Comparison of ENCODE assay signal across 9 cellular contexts in the genomic region with DNA sequence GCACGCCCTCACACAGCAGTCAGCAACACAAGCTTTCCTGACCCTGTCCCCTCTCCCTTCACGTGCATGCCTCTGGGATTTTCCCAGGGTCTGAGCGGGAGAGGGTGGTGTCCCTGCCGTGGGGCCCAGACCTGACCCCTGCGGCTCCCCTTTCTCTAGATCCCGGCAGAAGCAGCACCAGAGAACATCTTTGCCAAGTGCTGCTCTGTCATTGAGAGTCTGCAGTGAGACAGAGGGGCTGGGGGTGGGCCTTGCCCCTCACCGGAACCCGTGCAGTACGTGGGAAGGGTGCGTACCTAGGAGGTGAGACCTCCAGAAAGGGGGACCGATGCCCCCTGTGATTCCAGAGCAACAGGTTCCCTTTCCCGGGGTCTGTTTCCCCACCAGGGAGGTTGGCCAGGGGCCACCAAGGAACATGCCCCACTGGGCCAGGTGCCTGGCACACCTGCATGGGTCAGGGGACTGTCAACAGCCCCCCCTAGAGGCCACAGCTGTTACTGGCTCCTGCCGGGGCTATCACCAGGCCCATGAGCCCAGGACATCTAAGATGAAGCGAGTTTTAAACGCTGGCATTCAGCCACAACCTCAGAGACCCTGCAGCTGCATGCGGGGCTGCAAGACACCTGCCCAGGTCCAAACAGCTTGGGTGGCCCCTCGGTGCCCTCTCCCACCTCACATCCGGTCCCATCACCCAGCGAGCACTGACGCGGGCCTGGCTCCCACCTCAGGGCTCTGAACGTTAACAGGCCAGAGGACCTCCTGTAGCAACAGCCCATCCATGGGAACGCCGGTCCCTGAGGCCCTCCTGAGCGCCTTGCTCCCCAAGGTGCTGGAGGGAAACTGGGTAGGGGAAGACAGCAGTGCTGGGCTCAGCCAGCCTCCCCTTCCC. TPM values are rescaled to one million over a fixed set of nuclear protein-coding genes. Genes with fewer than 3 reads are reported as not detected.
DNase-seq lines count a peak whose midpoint lies in the region; ATAC-seq and TF ChIP-seq lines count a peak whose summit lies in the region.
"Had no signal": no experiment of that assay in that cellular context is flagged by ENCODE, and none has a peak within 500 bp of the region (broad histone marks: within the 10 kb centered on the region; RNA-seq: fewer than 3 reads in every experiment).

No MANE protein-coding gene starts in this region.

- CTCF ChIA-PET in activated CD8-positive, alpha-beta T cell treated with anti-CD3 and anti-CD28 coated beads, Interleukin-2, amount 10 ng/mL, durations not matched to agents 7 days and 5 days (lab: Charles Lee), result interaction anchor here (1.0 kb wide), 1 partner anchor 284 kb away, joined by 3 read pairs; no protein-coding TSS in a partner anchor

- H3K36me3 Mint-ChIP-seq in activated CD8-positive, alpha-beta T cell treated with anti-CD3 and anti-CD28 coated beads, Interleukin-2, amount 10 ng/mL, durations not matched to agents 7 days and 5 days (ENCODE audit: low read depth), result peaks cover 27% of the 10 kb centered on the region

- intact Hi-C loops in sciatic nerve (cut with DNase I), result no loop called here

- H3K27me3 Mint-ChIP-seq in activated CD8-positive, alpha-beta T cell treated with anti-CD3 and anti-CD28 coated beads, Interleukin-2, amount 10 ng/mL, durations not matched to agents 7 days and 5 days (ENCODE audit: low read depth), result no peaks in the 10 kb centered on the region

- DNase-seq in Daoy (ENCODE audit: low read depth) (peak; percentile 33), HuH-7.5 (ENCODE audit: low spot score) (peak; percentile 83), fibroblast of villous mesenchyme (ENCODE audit: low read depth) (no peak), sciatic nerve (ENCODE audit: low spot score) (no peak)
- peak; percentile 54 for DNase-seq in activated CD8-positive, alpha-beta T cell treated with anti-CD3 and anti-CD28 coated beads, Interleukin-2, amount 10 ng/mL, durations not matched to agents 7 days and 5 days

- no peak overlapping the region for H3K4me3 Mint-ChIP-seq in activated CD8-positive, alpha-beta T cell treated with anti-CD3 and anti-CD28 coated beads, Interleukin-2, amount 10 ng/mL, durations not matched to agents 7 days and 5 days

- H3K4me3 ChIP-seq in fibroblast of villous mesenchyme (ENCODE audit: low read depth, low read length), result no peak overlapping the region
- H3K4me3 ChIP-seq: SJCRH30 had no signal

- POLR2A ChIA-PET in activated CD8-positive, alpha-beta T cell treated with anti-CD3 and anti-CD28 coated beads, Interleukin-2, amount 10 ng/mL, durations not matched to agents 7 days and 5 days (lab: Charles Lee), result no interaction called here

- TF ChIP-seq CTCF in fibroblast of villous mesenchyme (IDR thresholded peaks at IDR 0.05; ENCODE audit: insufficient read depth, low read depth, low read length), result peak; percentile 70

- peak; percentile 67 for ATAC-seq in activated CD8-positive, alpha-beta T cell treated with anti-CD3 and anti-CD28 coated beads, Interleukin-2, amount 10 ng/mL, durations not matched to agents 7 days and 5 days
- ATAC-seq in sciatic nerve (peak; percentile 76), HG02885 (IDR thresholded peaks at IDR 0.05; ENCODE audit: poor library complexity, unreplicated experiment) (no peak), HG03045 (IDR thresholded peaks at IDR 0.05; ENCODE audit: unreplicated experiment) (no peak), HG02973 (IDR thresholded peaks at IDR 0.05; ENCODE audit: unreplicated experiment) (no peak)

- H3K4me1 Mint-ChIP-seq in activated CD8-positive, alpha-beta T cell treated with anti-CD3 and anti-CD28 coated beads, Interleukin-2, amount 10 ng/mL, durations not matched to agents 7 days and 5 days (ENCODE audit: low read depth), result no peaks in the 10 kb centered on the region

- no peak overlapping the region for H3K27ac Mint-ChIP-seq in activated CD8-positive, alpha-beta T cell treated with anti-CD3 and anti-CD28 coated beads, Interleukin-2, amount 10 ng/mL, durations not matched to agents 7 days and 5 days

- no peaks in the 10 kb centered on the region for H3K9me3 Mint-ChIP-seq in activated CD8-positive, alpha-beta T cell treated with anti-CD3 and anti-CD28 coated beads, Interleukin-2, amount 10 ng/mL, durations not matched to agents 7 days and 5 days (ENCODE audit: insufficient read depth)

RNA-seq across cellular contexts. Expression of a gene that starts 12.3 kb away (rescaled TPM):
- total RNA-seq in Daoy (2014; rRNA removed; shearing (Covaris generic)), result 76.0 and 84.9 TPM in 2 replicates
- 100 to 1,000 TPM; 345 to 354 TPM for total RNA-seq in activated CD8-positive, alpha-beta T cell treated with anti-CD3 and anti-CD28 coated beads, Interleukin-2, amount 10 ng/mL, durations not matched to agents 7 days and 5 days
- total RNA-seq in fibroblast of villous mesenchyme (91.8 and 118 TPM in 2 replicates), sciatic nerve (161 TPM)

RNA-seq across cellular contexts. Expression of a gene that starts 19.4 kb away (rescaled TPM):
- total RNA-seq in Daoy (2014; rRNA removed; shearing (Covaris generic)), result 57.5 and 82.3 TPM in 2 replicates
- 10 to 100 TPM; 71.2 to 71.5 TPM for total RNA-seq in activated CD8-positive, alpha-beta T cell treated with anti-CD3 and anti-CD28 coated beads, Interleukin-2, amount 10 ng/mL, durations not matched to agents 7 days and 5 days
- total RNA-seq in fibroblast of villous mesenchyme, result 36.1 and 42.7 TPM in 2 replicates
- total RNA-seq in sciatic nerve, result 44.7 TPM

RNA-seq across cellular contexts. Expression of a gene that starts 21.2 kb away (rescaled TPM):
- not detected in 2 replicates for total RNA-seq in Daoy (2014; rRNA removed; shearing (Covaris generic))
- under 1 TPM; 0.16 to 0.18 TPM for total RNA-seq in activated CD8-positive, alpha-beta T cell treated with anti-CD3 and anti-CD28 coated beads, Interleukin-2, amount 10 ng/mL, durations not matched to agents 7 days and 5 days
- not detected in 2 replicates for total RNA-seq in fibroblast of villous mesenchyme
- 0.27 TPM for total RNA-seq in sciatic nerve

RNA-seq across cellular contexts. Expression of a gene that starts 36.6 kb away (rescaled TPM):
- 1.1 and 1.6 TPM in 2 replicates for total RNA-seq in Daoy (2014; rRNA removed; shearing (Covaris generic))
- 1 to 10 TPM; 2.1 to 2.6 TPM for total RNA-seq in activated CD8-positive, alpha-beta T cell treated with anti-CD3 and anti-CD28 coated beads, Interleukin-2, amount 10 ng/mL, durations not matched to agents 7 days and 5 days
- 0.97 and 1.7 TPM in 2 replicates for total RNA-seq in fibroblast of villous mesenchyme
- total RNA-seq in sciatic nerve, result 2.1 TPM

RNA-seq across cellular contexts. Expression of a gene that starts 39.8 kb away (rescaled TPM):
- 35.7 and 36.1 TPM in 2 replicates for total RNA-seq in Daoy (2014; rRNA removed; shearing (Covaris generic))
- 10 to 100 TPM; 46.1 to 48.8 TPM for total RNA-seq in activated CD8-positive, alpha-beta T cell treated with anti-CD3 and anti-CD28 coated beads, Interleukin-2, amount 10 ng/mL, durations not matched to agents 7 days and 5 days
- total RNA-seq in fibroblast of villous mesenchyme (35.4 and 47.7 TPM in 2 replicates), sciatic nerve (55.6 TPM)

Comparison
In these comparisons a context has a peak if more than half of its experiments do, and no peak if none do; other contexts are left out.
1. DNase-seq: peak in Daoy (single experiment), HuH-7.5 (single experiment) and activated CD8-positive, alpha-beta T cell treated with anti-CD3 and anti-CD28 coated beads, Interleukin-2, amount 10 ng/mL, durations not matched to agents 7 days and 5 days (single experiment); none in fibroblast of villous mesenchyme (single experiment) and sciatic nerve (single experiment).
2. ATAC-seq: peak in activated CD8-positive, alpha-beta T cell treated with anti-CD3 and anti-CD28 coated beads, Interleukin-2, amount 10 ng/mL, durations not matched to agents 7 days and 5 days (single experiment) and sciatic nerve (single experiment); none in HG02885 (single experiment), HG03045 (single experiment) and HG02973 (single experiment).